Comparison of ENCODE assay signal across 4 cellular contexts in the genomic region with DNA sequence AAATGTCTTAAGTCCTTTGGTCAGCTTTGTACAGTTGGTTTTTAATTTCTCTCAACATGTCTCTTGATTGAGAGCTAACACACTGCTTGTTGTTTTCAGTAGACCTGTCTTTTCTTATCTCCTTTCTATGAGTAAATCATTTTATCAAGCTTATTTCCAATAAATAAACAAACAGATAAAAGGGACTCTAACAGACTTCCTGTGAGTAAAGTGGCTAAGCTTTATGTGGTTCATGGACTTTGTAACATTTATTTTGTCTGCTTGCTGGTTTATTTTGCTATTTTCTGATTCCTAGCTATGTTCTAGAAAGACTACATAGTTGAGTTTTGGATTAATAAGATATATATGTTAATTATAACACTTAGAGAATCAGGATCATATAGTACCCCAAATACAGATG.
TF ChIP-seq lines count a peak whose summit lies in the region.

No MANE protein-coding gene starts in this region.

TF ChIP-seq in liver, 16 proteins besides CTCF, POLR2A, EP300 and RAD21:
- TF ChIP-seq HNF4A (conservative IDR thresholded peaks at IDR 0.05) (peak; percentile 45 to 57), MAX (IDR thresholded peaks at IDR 0.05) (no peak), SP1 (IDR thresholded peaks at IDR 0.05) (peak; percentile 45), FOXA1 (IDR thresholded peaks at IDR 0.05) (no peak)

TF ChIP-seq in HepG2, 621 proteins besides CTCF, POLR2A, EP300 and RAD21:
- TF ChIP-seq TOE1 (CRISPR knock-in tag; IDR thresholded peaks at IDR 0.05) (no peak), YY1 (IDR thresholded peaks at IDR 0.05; ENCODE audit: insufficient read depth, insufficient replicate concordance, low read depth, low read length) (no peak), ARID2 (CRISPR knock-in tag; IDR thresholded peaks at IDR 0.05; ENCODE audit: borderline replicate concordance) (no peak)
- TF ChIP-seq, protein P1, sequence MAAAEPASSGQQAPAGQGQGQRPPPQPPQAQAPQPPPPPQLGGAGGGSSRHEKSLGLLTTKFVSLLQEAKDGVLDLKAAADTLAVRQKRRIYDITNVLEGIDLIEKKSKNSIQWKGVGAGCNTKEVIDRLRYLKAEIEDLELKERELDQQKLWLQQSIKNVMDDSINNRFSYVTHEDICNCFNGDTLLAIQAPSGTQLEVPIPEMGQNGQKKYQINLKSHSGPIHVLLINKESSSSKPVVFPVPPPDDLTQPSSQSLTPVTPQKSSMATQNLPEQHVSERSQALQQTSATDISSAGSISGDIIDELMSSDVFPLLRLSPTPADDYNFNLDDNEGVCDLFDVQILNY (CRISPR knock-in tag; conservative IDR thresholded peaks at IDR 0.05), result no peak

TF ChIP-seq in K562, 482 proteins besides CTCF, POLR2A, EP300 and RAD21:
- TF ChIP-seq MTA1 (IDR thresholded peaks at IDR 0.05; ENCODE audit: borderline replicate concordance) (no peak), FIP1L1 (IDR thresholded peaks at IDR 0.05; ENCODE audit: low read depth, low read length, poor library complexity, severe bottlenecking) (peak; percentile 18)

TF ChIP-seq in HEK293T, 16 proteins besides CTCF, POLR2A, EP300 and RAD21:
- no peak for TF ChIP-seq FOXM1 (IDR thresholded peaks at IDR 0.05; ENCODE audit: borderline replicate concordance)
- TF ChIP-seq FOXA1 (IDR thresholded peaks at IDR 0.05), result no peak
- no peak for TF ChIP-seq BHLHE40 (IDR thresholded peaks at IDR 0.05; ENCODE audit: borderline replicate concordance)
- TF ChIP-seq SUZ12 (IDR thresholded peaks at IDR 0.05), result no peak
- no peak for TF ChIP-seq ELF4 (IDR thresholded peaks at IDR 0.05)
- TF ChIP-seq NFRKB (IDR thresholded peaks at IDR 0.05), result no peak
- TF ChIP-seq TARDBP (IDR thresholded peaks at IDR 0.05), result no peak
- TF ChIP-seq L3MBTL2 (conservative IDR thresholded peaks at IDR 0.05), result no peak
- TF ChIP-seq ZNF384 (IDR thresholded peaks at IDR 0.05), result no peak
- no peak for TF ChIP-seq LEF1 (IDR thresholded peaks at IDR 0.05; ENCODE audit: borderline replicate concordance)
- no peak for TF ChIP-seq PKNOX1 (IDR thresholded peaks at IDR 0.05)
